In the genomic region with DNA sequence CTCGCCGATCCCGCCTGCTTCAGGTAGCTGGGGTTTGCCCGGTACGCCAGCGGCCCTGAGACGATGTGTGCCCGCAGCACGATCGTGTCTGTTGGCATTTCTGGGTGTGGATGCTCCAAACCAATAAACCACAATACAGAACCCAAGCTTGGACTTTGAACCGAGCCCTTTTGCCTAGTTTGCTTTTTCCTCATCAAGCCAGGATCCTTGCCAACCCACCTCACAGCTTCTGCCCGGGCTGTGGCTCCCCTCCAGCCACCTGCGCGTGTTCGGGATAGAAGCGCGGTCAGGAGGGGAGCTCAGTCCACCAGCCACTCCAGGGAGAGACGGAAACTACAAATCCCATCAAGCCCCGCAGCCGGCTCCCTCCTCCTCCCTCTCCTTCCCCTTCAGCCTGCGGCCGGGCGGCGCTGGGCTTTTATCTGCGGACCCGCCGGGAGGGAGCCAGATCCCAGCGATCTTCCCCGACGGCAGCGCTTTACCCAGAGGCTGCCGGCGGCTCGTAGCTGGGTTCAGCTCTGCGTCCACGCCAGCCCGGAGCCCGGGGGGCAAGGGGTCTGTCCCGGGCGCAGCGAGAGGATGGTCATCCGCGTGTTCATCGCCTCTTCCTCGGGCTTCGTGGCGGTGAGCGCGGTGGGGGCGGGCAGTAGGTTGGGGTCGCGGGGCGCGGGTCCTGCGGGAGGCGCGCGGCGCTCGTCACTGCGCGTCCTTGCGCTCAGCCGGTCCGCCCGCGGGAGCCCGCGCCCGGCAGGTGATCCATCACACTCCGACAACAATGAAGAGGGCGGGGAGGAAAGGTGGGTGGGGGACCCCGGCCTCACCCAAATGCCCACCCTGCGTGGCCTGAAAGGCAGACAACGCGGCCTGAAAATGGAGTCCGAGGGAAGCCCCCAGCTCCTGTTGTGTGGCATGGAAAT, we compare ENCODE assay signal across 1 cellular context.
TF ChIP-seq lines count a peak whose summit lies in the region.

TSS of gene SH3BGRL2 (plus strand) at position 447 of the 917 bp plus-strand sequence. CDS start at position 580, 133 bp downstream.

TF ChIP-seq in HepG2, 621 proteins besides CTCF, POLR2A, EP300 and RAD21 (continued from another document and continues in another):
- TF ChIP-seq, protein P1, sequence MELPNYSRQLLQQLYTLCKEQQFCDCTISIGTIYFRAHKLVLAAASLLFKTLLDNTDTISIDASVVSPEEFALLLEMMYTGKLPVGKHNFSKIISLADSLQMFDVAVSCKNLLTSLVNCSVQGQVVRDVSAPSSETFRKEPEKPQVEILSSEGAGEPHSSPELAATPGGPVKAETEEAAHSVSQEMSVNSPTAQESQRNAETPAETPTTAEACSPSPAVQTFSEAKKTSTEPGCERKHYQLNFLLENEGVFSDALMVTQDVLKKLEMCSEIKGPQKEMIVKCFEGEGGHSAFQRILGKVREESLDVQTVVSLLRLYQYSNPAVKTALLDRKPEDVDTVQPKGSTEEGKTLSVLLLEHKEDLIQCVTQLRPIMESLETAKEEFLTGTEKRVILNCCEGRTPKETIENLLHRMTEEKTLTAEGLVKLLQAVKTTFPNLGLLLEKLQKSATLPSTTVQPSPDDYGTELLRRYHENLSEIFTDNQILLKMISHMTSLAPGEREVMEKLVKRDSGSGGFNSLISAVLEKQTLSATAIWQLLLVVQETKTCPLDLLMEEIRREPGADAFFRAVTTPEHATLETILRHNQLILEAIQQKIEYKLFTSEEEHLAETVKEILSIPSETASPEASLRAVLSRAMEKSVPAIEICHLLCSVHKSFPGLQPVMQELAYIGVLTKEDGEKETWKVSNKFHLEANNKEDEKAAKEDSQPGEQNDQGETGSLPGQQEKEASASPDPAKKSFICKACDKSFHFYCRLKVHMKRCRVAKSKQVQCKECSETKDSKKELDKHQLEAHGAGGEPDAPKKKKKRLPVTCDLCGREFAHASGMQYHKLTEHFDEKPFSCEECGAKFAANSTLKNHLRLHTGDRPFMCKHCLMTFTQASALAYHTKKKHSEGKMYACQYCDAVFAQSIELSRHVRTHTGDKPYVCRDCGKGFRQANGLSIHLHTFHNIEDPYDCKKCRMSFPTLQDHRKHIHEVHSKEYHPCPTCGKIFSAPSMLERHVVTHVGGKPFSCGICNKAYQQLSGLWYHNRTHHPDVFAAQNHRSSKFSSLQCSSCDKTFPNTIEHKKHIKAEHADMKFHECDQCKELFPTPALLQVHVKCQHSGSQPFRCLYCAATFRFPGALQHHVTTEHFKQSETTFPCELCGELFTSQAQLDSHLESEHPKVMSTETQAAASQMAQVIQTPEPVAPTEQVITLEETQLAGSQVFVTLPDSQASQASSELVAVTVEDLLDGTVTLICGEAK (IDR thresholded peaks at IDR 0.05) = no peak
- TF ChIP-seq, protein P1 (CRISPR knock-in tag; IDR thresholded peaks at IDR 0.05) = peak; percentile 81; the same call in 1 of the 2 replicates
- peak; percentile 58; the same call in 1 of the 2 replicates for TF ChIP-seq RXRB (CRISPR knock-in tag; IDR thresholded peaks at IDR 0.05; ENCODE audit: borderline replicate concordance)
- no peak for TF ChIP-seq NR2F2 (IDR thresholded peaks at IDR 0.05; ENCODE audit: borderline replicate concordance, low read depth)
- TF ChIP-seq SMYD3 (CRISPR knock-in tag; IDR thresholded peaks at IDR 0.05) = no peak
- no peak for TF ChIP-seq SRSF4 (IDR thresholded peaks at IDR 0.05; ENCODE audit: low read depth, low read length, poor library complexity, severe bottlenecking)
- no peak for TF ChIP-seq SKI (IDR thresholded peaks at IDR 0.05; ENCODE audit: partially characterized antibody)
- TF ChIP-seq PITX1 (CRISPR knock-in tag; IDR thresholded peaks at IDR 0.05) = peak; percentile 44; the same call in 1 of the 2 replicates
- no peak for TF ChIP-seq CBX1 (IDR thresholded peaks at IDR 0.05; ENCODE audit: low read depth)
- peak; percentile 54 for TF ChIP-seq PHF21A (CRISPR knock-in tag; IDR thresholded peaks at IDR 0.05)
- TF ChIP-seq ZNF281 (CRISPR knock-in tag; IDR thresholded peaks at IDR 0.05; ENCODE audit: borderline replicate concordance) = peak; percentile 5; the same call in 1 of the 2 replicates
- no peak; the same call in 1 of the 2 replicates for TF ChIP-seq HNF4G (IDR thresholded peaks at IDR 0.05; ENCODE audit: borderline replicate concordance, low read depth, low read length)
- 0 out of 2 replicates have a peak, but pooled peaks have one; percentile 20 for TF ChIP-seq HNF4G (CRISPR knock-in tag; IDR thresholded peaks at IDR 0.05; ENCODE audit: borderline replicate concordance, low read depth)
- peak; percentile 40 for TF ChIP-seq AGO1 (IDR thresholded peaks at IDR 0.05; ENCODE audit: low read depth, low read length, poor library complexity, severe bottlenecking)
- no peak for TF ChIP-seq HES4 (CRISPR knock-in tag; IDR thresholded peaks at IDR 0.05; ENCODE audit: borderline replicate concordance)
- no peak for TF ChIP-seq PCBP2 (optimal IDR thresholded peaks at IDR 0.05; ENCODE audit: low read depth, low read length, poor library complexity, severe bottlenecking)
- no peak for TF ChIP-seq MTF2 (CRISPR knock-in tag; IDR thresholded peaks at IDR 0.05; ENCODE audit: borderline replicate concordance)
- TF ChIP-seq ZNF746 (CRISPR knock-in tag; IDR thresholded peaks at IDR 0.05) = peak; percentile 75; the same call in 1 of the 2 replicates
- TF ChIP-seq KMT2A (CRISPR knock-in tag; IDR thresholded peaks at IDR 0.05) = peak; percentile 11; the same call in 1 of the 2 replicates
- TF ChIP-seq PLRG1 (conservative IDR thresholded peaks at IDR 0.05) = no peak
- 0 out of 2 replicates have a peak, but pooled peaks have one; percentile 59 for TF ChIP-seq ZNF619 (CRISPR knock-in tag; IDR thresholded peaks at IDR 0.05)
- TF ChIP-seq ASH2L (IDR thresholded peaks at IDR 0.05; ENCODE audit: insufficient read length, low read depth, low read length) = peak; percentile 84
- no peak for TF ChIP-seq ZNF282 (IDR thresholded peaks at IDR 0.05; ENCODE audit: partially characterized antibody)
- TF ChIP-seq, protein P2, sequence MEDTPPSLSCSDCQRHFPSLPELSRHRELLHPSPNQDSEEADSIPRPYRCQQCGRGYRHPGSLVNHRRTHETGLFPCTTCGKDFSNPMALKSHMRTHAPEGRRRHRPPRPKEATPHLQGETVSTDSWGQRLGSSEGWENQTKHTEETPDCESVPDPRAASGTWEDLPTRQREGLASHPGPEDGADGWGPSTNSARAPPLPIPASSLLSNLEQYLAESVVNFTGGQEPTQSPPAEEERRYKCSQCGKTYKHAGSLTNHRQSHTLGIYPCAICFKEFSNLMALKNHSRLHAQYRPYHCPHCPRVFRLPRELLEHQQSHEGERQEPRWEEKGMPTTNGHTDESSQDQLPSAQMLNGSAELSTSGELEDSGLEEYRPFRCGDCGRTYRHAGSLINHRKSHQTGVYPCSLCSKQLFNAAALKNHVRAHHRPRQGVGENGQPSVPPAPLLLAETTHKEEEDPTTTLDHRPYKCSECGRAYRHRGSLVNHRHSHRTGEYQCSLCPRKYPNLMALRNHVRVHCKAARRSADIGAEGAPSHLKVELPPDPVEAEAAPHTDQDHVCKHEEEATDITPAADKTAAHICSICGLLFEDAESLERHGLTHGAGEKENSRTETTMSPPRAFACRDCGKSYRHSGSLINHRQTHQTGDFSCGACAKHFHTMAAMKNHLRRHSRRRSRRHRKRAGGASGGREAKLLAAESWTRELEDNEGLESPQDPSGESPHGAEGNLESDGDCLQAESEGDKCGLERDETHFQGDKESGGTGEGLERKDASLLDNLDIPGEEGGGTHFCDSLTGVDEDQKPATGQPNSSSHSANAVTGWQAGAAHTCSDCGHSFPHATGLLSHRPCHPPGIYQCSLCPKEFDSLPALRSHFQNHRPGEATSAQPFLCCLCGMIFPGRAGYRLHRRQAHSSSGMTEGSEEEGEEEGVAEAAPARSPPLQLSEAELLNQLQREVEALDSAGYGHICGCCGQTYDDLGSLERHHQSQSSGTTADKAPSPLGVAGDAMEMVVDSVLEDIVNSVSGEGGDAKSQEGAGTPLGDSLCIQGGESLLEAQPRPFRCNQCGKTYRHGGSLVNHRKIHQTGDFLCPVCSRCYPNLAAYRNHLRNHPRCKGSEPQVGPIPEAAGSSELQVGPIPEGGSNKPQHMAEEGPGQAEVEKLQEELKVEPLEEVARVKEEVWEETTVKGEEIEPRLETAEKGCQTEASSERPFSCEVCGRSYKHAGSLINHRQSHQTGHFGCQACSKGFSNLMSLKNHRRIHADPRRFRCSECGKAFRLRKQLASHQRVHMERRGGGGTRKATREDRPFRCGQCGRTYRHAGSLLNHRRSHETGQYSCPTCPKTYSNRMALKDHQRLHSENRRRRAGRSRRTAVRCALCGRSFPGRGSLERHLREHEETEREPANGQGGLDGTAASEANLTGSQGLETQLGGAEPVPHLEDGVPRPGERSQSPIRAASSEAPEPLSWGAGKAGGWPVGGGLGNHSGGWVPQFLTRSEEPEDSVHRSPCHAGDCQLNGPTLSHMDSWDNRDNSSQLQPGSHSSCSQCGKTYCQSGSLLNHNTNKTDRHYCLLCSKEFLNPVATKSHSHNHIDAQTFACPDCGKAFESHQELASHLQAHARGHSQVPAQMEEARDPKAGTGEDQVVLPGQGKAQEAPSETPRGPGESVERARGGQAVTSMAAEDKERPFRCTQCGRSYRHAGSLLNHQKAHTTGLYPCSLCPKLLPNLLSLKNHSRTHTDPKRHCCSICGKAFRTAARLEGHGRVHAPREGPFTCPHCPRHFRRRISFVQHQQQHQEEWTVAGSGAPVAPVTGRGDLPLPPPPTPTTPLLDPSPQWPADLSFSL (CRISPR knock-in tag; IDR thresholded peaks at IDR 0.05) = no peak
- peak; percentile 52; the same call in 1 of the 2 replicates for TF ChIP-seq ZNF543 (CRISPR knock-in tag; IDR thresholded peaks at IDR 0.05)
- TF ChIP-seq, protein P3, sequence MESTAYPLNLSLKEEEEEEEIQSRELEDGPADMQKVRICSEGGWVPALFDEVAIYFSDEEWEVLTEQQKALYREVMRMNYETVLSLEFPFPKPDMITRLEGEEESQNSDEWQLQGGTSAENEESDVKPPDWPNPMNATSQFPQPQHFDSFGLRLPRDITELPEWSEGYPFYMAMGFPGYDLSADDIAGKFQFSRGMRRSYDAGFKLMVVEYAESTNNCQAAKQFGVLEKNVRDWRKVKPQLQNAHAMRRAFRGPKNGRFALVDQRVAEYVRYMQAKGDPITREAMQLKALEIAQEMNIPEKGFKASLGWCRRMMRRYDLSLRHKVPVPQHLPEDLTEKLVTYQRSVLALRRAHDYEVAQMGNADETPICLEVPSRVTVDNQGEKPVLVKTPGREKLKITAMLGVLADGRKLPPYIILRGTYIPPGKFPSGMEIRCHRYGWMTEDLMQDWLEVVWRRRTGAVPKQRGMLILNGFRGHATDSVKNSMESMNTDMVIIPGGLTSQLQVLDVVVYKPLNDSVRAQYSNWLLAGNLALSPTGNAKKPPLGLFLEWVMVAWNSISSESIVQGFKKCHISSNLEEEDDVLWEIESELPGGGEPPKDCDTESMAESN (CRISPR knock-in tag; conservative IDR thresholded peaks at IDR 0.05) = peak; percentile 75
- TF ChIP-seq ZNF777 (CRISPR knock-in tag; IDR thresholded peaks at IDR 0.05) = peak; percentile 100
- no peak for TF ChIP-seq NONO (IDR thresholded peaks at IDR 0.05)
- TF ChIP-seq NONO (CRISPR knock-in tag; conservative IDR thresholded peaks at IDR 0.05) = peak; percentile 33; the same call in 1 of the 2 replicates
